Comparison of ENCODE assay signal across 25 cellular contexts in the genomic region with DNA sequence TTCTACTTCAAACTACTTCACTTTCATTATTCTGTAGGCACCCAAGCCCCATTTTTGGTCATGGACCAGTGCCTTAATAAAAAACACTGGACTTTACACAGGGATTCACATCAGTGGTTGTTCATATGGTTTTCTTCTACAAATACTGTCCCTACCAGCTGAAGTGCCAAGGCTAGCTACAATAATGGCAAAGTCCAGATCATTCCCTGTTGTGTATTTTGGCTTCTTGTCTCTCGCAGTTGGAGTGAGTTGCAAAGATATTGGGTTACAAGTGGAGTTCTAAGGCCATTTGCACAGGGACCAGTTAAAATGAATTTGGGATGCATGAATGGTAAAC. TPM values are rescaled to one million over a fixed set of nuclear protein-coding genes. Genes with fewer than 3 reads are reported as not detected.
DNase-seq lines count a peak whose midpoint lies in the region; ATAC-seq, FAIRE-seq and TF ChIP-seq lines count a peak whose summit lies in the region.
"Had no signal": no experiment of that assay in that cellular context is flagged by ENCODE, and none has a peak within 500 bp of the region (broad histone marks: within the 10 kb centered on the region; RNA-seq: fewer than 3 reads in every experiment).

No MANE protein-coding gene starts in this region.

- H3K27me3 Mint-ChIP-seq in glutamatergic neuron (ENCODE audit: unreplicated experiment): no peaks in the 10 kb centered on the region
- H3K27me3 Mint-ChIP-seq: activated CD4-positive, alpha-beta T cell treated with anti-CD3 and anti-CD28 coated beads for 36 hours; activated CD8-positive, alpha-beta memory T cell treated with anti-CD3 and anti-CD28 coated beads, Interleukin-2, amount 10 ng/mL, durations not matched to agents 7 days and 5 days; activated naive CD8-positive, alpha-beta T cell treated with anti-CD3 and anti-CD28 coated beads for 36 hours; memory B cell; naive thymus-derived CD8-positive, alpha-beta T cell; stimulated activated naive CD8-positive, alpha-beta T cell treated with anti-CD3 and anti-CD28 coated beads, Interleukin-15, amount 100 ng/mL, for 72 hours; type B pancreatic cell had no signal

- no peak overlapping the region for H3K27ac ChIP-seq in pancreas
- H3K27ac ChIP-seq in adrenal gland: no peak overlapping the region
- H3K27ac ChIP-seq: colonic mucosa had no signal

- H3K27me3 ChIP-seq in pancreas: no peaks in the 10 kb centered on the region
- H3K27me3 ChIP-seq in adrenal gland: no peaks in the 10 kb centered on the region
- H3K27me3 ChIP-seq: colonic mucosa had no signal

- peak; percentile 58 to 87 (median 76) for ATAC-seq in pancreas
- ATAC-seq in GM21447 (IDR thresholded peaks at IDR 0.05; ENCODE audit: unreplicated experiment): no peak
- ATAC-seq: activated CD4-positive, alpha-beta T cell treated with anti-CD3 and anti-CD28 coated beads for 36 hours; activated CD8-positive, alpha-beta memory T cell treated with anti-CD3 and anti-CD28 coated beads, Interleukin-2, amount 10 ng/mL, durations not matched to agents 7 days and 5 days; naive thymus-derived CD8-positive, alpha-beta T cell; stimulated activated naive CD8-positive, alpha-beta T cell treated with anti-CD3 and anti-CD28 coated beads, Interleukin-15, amount 100 ng/mL, for 72 hours had no signal

- no peak overlapping the region for H3K27ac Mint-ChIP-seq in glutamatergic neuron (ENCODE audit: unreplicated experiment)
- H3K27ac Mint-ChIP-seq: activated CD4-positive, alpha-beta T cell treated with anti-CD3 and anti-CD28 coated beads for 36 hours; activated CD8-positive, alpha-beta memory T cell treated with anti-CD3 and anti-CD28 coated beads, Interleukin-2, amount 10 ng/mL, durations not matched to agents 7 days and 5 days; activated naive CD8-positive, alpha-beta T cell treated with anti-CD3 and anti-CD28 coated beads for 36 hours; memory B cell; naive thymus-derived CD8-positive, alpha-beta T cell; stimulated activated naive CD8-positive, alpha-beta T cell treated with anti-CD3 and anti-CD28 coated beads, Interleukin-15, amount 100 ng/mL, for 72 hours had no signal

- H3K9me3 Mint-ChIP-seq in glutamatergic neuron (ENCODE audit: unreplicated experiment): peaks cover 4% of the 10 kb centered on the region

- H3K4me1 Mint-ChIP-seq in glutamatergic neuron (ENCODE audit: low read depth, unreplicated experiment): no peaks in the 10 kb centered on the region
- H3K4me1 Mint-ChIP-seq: activated CD8-positive, alpha-beta memory T cell treated with anti-CD3 and anti-CD28 coated beads, Interleukin-2, amount 10 ng/mL, durations not matched to agents 7 days and 5 days; memory B cell had no signal

- intact Hi-C loops in pancreas (cut with DNase I) (no loop called here), adrenal gland (cut with DNase I) (no loop called here)

- H3K4me1 ChIP-seq in pancreas (no peaks in the 10 kb centered on the region), adrenal gland (replicated peaks in 1 of 2) (no peaks in the 10 kb centered on the region)
- H3K4me1 ChIP-seq: colonic mucosa had no signal

- no peak overlapping the region for H3K4me3 Mint-ChIP-seq in glutamatergic neuron (ENCODE audit: unreplicated experiment)
- H3K4me3 Mint-ChIP-seq: activated CD4-positive, alpha-beta T cell treated with anti-CD3 and anti-CD28 coated beads for 36 hours; activated CD8-positive, alpha-beta memory T cell treated with anti-CD3 and anti-CD28 coated beads, Interleukin-2, amount 10 ng/mL, durations not matched to agents 7 days and 5 days; activated naive CD8-positive, alpha-beta T cell treated with anti-CD3 and anti-CD28 coated beads for 36 hours; memory B cell; naive thymus-derived CD8-positive, alpha-beta T cell; stimulated activated naive CD8-positive, alpha-beta T cell treated with anti-CD3 and anti-CD28 coated beads, Interleukin-15, amount 100 ng/mL, for 72 hours; type B pancreatic cell had no signal

- no peaks in the 10 kb centered on the region for H3K36me3 ChIP-seq in pancreas
- H3K36me3 ChIP-seq in adrenal gland (replicated peaks in 1 of 2): no peaks in the 10 kb centered on the region
- H3K36me3 ChIP-seq: colonic mucosa had no signal

- no peak for FAIRE-seq in pancreas (lab: Jason Lieb, UNC)
- FAIRE-seq: endometrium, H1, islet of Langerhans, RCC 7860 had no signal

- H3K4me3 ChIP-seq in pancreas (no peak overlapping the region), adrenal gland (no peak overlapping the region)
- H3K4me3 ChIP-seq: colonic mucosa had no signal

- DNase-seq in DMS79 treated with DMSO at 0.1 percent for 48 hours (lab: John Stamatoyannopoulos, UW) (peak; percentile 74), NCI-H187 (lab: John Stamatoyannopoulos, UW) (peak; percentile 61 to 68), NCI-H774 (lab: John Stamatoyannopoulos, UW) (peak; percentile 39), pancreas (no peak), glutamatergic neuron (no peak), adrenal gland (no peak)
- DNase-seq: activated CD4-positive, alpha-beta T cell treated with anti-CD3 and anti-CD28 coated beads for 36 hours; activated CD8-positive, alpha-beta memory T cell treated with anti-CD3 and anti-CD28 coated beads, Interleukin-2, amount 10 ng/mL, durations not matched to agents 7 days and 5 days; activated naive CD8-positive, alpha-beta T cell treated with anti-CD3 and anti-CD28 coated beads for 36 hours; AML-193; colonic mucosa; GF-D8; hippocampal formation; Kasumi-1; naive thymus-derived CD8-positive, alpha-beta T cell; NCI-H146; stimulated activated CD4-positive, alpha-beta T cell treated with anti-CD3 and anti-CD28 coated beads, Interleukin-2, amount 100 ng/mL, for 48 hours; stimulated activated naive CD8-positive, alpha-beta T cell treated with anti-CD3 and anti-CD28 coated beads, Interleukin-15, amount 100 ng/mL, for 72 hours had no signal

- TF ChIP-seq CTCF in pancreas (IDR thresholded peaks at IDR 0.05) (no peak), glutamatergic neuron (IDR thresholded peaks at IDR 0.05; ENCODE audit: partially characterized antibody, unreplicated experiment) (no peak), adrenal gland (IDR thresholded peaks at IDR 0.05) (no peak)

- H3K36me3 Mint-ChIP-seq in glutamatergic neuron (ENCODE audit: unreplicated experiment): peaks cover 5% of the 10 kb centered on the region

- no peak for TF ChIP-seq POLR2A in adrenal gland (IDR thresholded peaks at IDR 0.05)

- no peaks in the 10 kb centered on the region for H3K9me3 ChIP-seq in pancreas
- no peaks in the 10 kb centered on the region for H3K9me3 ChIP-seq in adrenal gland (replicated peaks in 1 of 3)
- H3K9me3 ChIP-seq: colonic mucosa had no signal

- WGBS in pancreas, 2 donors: 38 to 40% methylated on average over 1 of the region's 1 CpG
- WGBS in adrenal gland, 4 donors: 81 to 90% (median 87%) methylated on average over 1 of the region's 1 CpG

RNA-seq across cellular contexts. Expression of a gene that starts 16.7 kb away (rescaled TPM):
- total RNA-seq in pancreas (10 to 100 TPM; 29.0 to 45.8 (median 32.4) TPM), glutamatergic neuron (ENCODE audit: unreplicated experiment) (91.9 TPM), adrenal gland (10 to 100 TPM; 37.7 to 57.1 (median 51.3) TPM)
- polyA plus RNA-seq in pancreas (10 to 100 TPM in 1 of 2 donors, 1 to 10 TPM in 1; 7.7 to 13.5 TPM), adrenal gland (10 to 100 TPM; 13.3 to 52.8 (median 14.5) TPM)

Comparison
In these comparisons a context has a peak if more than half of its experiments do, and no peak if none do; other contexts are left out.
1. DNase-seq: peak in DMS79 treated with DMSO at 0.1 percent for 48 hours (single experiment), NCI-H187 (2 of 2) and NCI-H774 (single experiment); none in pancreas (0 of 6), glutamatergic neuron (single experiment) and adrenal gland (0 of 7).